In the genomic region with DNA sequence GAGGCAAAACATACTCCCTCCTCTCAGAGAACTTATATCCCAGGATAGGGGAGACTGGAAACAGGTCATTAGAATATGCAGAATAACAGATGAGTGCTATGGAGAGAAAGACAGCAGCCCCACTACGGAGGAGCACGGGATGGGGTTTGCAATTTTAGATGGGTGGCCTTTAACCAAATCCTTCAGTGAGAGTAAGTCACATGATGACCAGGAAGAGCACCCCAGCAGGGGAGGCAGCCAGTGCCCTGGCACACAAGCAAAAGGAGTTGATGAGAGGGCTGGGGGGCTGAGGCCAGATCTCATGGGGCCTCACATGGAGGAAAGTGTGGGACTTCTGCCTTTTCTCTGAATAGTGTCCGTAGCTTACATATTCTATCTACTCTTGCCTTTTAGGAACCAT, we compare ENCODE assay signal across 1 cellular context.
TF ChIP-seq lines count a peak whose summit lies in the region.

No MANE protein-coding gene starts in this region.

TF ChIP-seq in IMR-90, 13 proteins besides CTCF, POLR2A, EP300 and RAD21 (continued from another document):
- TF ChIP-seq, protein P1, sequence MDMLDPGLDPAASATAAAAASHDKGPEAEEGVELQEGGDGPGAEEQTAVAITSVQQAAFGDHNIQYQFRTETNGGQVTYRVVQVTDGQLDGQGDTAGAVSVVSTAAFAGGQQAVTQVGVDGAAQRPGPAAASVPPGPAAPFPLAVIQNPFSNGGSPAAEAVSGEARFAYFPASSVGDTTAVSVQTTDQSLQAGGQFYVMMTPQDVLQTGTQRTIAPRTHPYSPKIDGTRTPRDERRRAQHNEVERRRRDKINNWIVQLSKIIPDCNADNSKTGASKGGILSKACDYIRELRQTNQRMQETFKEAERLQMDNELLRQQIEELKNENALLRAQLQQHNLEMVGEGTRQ (IDR thresholded peaks at IDR 0.05; ENCODE audit: low read depth, low read length): no peak
- no peak for TF ChIP-seq MAFK (IDR thresholded peaks at IDR 0.05; ENCODE audit: low read depth, low read length)
